Comparison of ENCODE assay signal across 30 cellular contexts in the genomic region with DNA sequence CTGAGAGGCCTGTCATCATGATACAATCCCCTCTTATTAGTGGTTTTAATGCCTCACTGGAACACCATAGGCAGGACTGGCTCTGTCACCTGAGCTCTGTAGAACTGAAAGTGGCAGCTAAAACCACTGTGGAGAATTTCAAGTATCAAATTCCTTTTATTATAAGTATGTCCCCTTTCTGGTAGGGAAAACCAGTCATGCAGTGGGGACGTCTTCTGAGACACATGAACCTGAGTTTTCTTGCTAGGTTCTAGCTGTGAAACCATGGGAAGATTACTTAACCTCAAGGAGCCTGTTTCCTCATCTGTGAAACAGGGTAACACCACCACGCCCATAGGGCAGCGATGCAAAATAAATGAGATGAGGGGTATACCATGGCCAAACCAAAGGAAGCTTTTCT.
"Had no signal": no experiment of that assay in that cellular context is flagged by ENCODE, and none has a peak within 500 bp of the region (broad histone marks: within the 10 kb centered on the region; RNA-seq: fewer than 3 reads in every experiment).

No MANE protein-coding gene starts in this region.

- H3K27ac ChIP-seq: adrenal gland, body of pancreas, esophagus muscularis mucosa, foreskin keratinocyte, gastrocnemius medialis, heart left ventricle, WERI-Rb-1 had no signal

- H3K27me3 ChIP-seq: adrenal gland, body of pancreas, esophagus muscularis mucosa, foreskin keratinocyte, gastrocnemius medialis, heart left ventricle had no signal

- H3K36me3 ChIP-seq: adrenal gland, gastrocnemius medialis had no signal

- H3K4me3 ChIP-seq: adrenal gland, body of pancreas, esophagus muscularis mucosa, gastrocnemius medialis, heart left ventricle had no signal

- H3K9me3 ChIP-seq: adrenal gland, body of pancreas, esophagus muscularis mucosa, gastrocnemius medialis, heart left ventricle had no signal

- ATAC-seq: activated CD4-positive, CD25-positive, alpha-beta regulatory T cell treated with anti-CD3 and anti-CD28 coated beads, Interleukin-2, amount 50 U/mL, for 24 hours; activated CD8-positive, alpha-beta memory T cell treated with anti-CD3 and anti-CD28 coated beads, Interleukin-2, amount 10 ng/mL, durations not matched to agents 7 days and 5 days; activated CD8-positive, alpha-beta T cell treated with anti-CD3 and anti-CD28 coated beads, Interleukin-2, amount 10 ng/mL, durations not matched to agents 7 days and 5 days; activated naive CD8-positive, alpha-beta T cell treated with anti-CD3 and anti-CD28 coated beads, Interleukin-2, amount 50 U/mL, for 24 hours; body of pancreas; effector memory CD8-positive, alpha-beta T cell; foreskin keratinocyte; gastrocnemius medialis; heart left ventricle had no signal

- DNase-seq: activated B cell treated with CpG ODN at 0.5 μM for 24 hours; activated CD4-positive, alpha-beta memory T cell treated with anti-CD3 and anti-CD28 coated beads for 36 hours; activated CD4-positive, alpha-beta T cell treated with anti-CD3 and anti-CD28 coated beads, Interleukin-2, amount 10 ng/mL, durations not matched to agents 24 days and 14 days; activated CD8-positive, alpha-beta memory T cell treated with anti-CD3 and anti-CD28 coated beads, Interleukin-2, amount 10 ng/mL, durations not matched to agents 7 days and 5 days; activated CD8-positive, alpha-beta memory T cell treated with anti-CD3 and anti-CD28 coated beads, Interleukin-2, amount 50 U/mL, for 4 hours; activated CD8-positive, alpha-beta T cell treated with anti-CD3 and anti-CD28 coated beads, Interleukin-2, amount 10 ng/mL, durations not matched to agents 7 days and 5 days; activated effector memory CD4-positive, alpha-beta T cell treated with anti-CD3 and anti-CD28 coated beads, Interleukin-2, amount 50 U/mL, for 16 hours; activated naive CD4-positive, alpha-beta T cell treated with anti-CD3 and anti-CD28 coated beads for 36 hours; activated naive CD8-positive, alpha-beta T cell treated with anti-CD3 and anti-CD28 coated beads for 36 hours; activated naive CD8-positive, alpha-beta T cell treated with anti-CD3 and anti-CD28 coated beads, Interleukin-2, amount 50 U/mL, for 24 hours; activated T-cell treated with anti-CD3 and anti-CD28 coated beads, Interleukin-2, amount 50 U/mL, for 1 hour; activated T-cell treated with anti-CD3 and anti-CD28 coated beads, Interleukin-2, amount 50 U/mL, for 48 hours; adrenal gland; amygdala; aorta; body of pancreas; caudate nucleus; cortex of kidney; dermis blood vessel endothelial cell; effector CD4-positive, alpha-beta T cell; effector memory CD8-positive, alpha-beta T cell; erythroblast; foreskin keratinocyte; gastrocnemius medialis; glutamatergic neuron; heart left ventricle; T1000; WERI-Rb-1 had no signal
